Comparison of ENCODE assay signal across 1 cellular context in the genomic region with DNA sequence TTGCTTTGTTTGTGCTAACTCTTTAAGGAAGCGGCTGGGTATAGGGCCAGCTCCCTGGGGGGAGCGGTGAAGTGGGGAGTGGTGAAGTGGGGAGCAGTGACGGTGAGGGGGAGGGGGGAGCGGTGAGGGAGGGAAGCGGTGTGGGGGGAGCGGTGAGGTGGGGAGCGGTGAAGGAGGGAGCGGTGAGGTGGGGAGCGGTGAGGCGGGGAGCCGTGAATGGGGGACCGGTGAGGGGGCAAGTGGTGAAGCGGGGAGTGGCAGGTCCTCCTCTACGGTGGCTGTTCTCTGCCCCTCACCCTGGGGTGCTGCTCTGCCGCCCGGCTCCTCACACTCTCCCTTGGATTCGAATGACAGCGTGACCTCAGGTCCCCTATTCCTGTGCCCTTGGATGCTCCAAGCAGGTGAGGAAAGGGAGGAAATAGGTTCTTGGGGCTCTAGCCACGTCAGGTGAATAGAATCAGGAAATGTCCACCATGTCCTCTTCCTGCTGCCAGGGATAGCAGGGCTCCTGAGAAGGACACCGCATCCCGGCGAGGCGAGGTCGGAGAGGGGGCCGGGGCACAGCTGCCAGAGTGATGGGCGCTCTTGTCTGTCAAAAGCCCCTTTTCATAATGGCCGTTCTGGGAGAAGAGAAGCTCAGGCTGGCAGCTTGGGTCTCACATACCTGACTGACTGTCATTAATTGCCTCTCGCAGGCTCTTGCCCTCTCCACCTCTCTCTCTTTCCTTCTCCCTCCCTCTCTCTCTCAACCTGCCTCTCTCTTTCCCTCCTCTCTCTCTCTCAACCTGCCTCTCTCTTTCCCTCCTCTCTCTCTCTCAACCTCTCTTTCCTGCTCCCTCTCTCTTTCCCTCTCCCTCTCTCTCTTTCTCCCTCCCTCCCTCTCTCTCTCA.
TF ChIP-seq lines count a peak whose summit lies in the region.

No MANE protein-coding gene starts in this region.

TF ChIP-seq in K562, 482 proteins besides CTCF, POLR2A, EP300 and RAD21 (continued from another document):
- TF ChIP-seq, protein P1, sequence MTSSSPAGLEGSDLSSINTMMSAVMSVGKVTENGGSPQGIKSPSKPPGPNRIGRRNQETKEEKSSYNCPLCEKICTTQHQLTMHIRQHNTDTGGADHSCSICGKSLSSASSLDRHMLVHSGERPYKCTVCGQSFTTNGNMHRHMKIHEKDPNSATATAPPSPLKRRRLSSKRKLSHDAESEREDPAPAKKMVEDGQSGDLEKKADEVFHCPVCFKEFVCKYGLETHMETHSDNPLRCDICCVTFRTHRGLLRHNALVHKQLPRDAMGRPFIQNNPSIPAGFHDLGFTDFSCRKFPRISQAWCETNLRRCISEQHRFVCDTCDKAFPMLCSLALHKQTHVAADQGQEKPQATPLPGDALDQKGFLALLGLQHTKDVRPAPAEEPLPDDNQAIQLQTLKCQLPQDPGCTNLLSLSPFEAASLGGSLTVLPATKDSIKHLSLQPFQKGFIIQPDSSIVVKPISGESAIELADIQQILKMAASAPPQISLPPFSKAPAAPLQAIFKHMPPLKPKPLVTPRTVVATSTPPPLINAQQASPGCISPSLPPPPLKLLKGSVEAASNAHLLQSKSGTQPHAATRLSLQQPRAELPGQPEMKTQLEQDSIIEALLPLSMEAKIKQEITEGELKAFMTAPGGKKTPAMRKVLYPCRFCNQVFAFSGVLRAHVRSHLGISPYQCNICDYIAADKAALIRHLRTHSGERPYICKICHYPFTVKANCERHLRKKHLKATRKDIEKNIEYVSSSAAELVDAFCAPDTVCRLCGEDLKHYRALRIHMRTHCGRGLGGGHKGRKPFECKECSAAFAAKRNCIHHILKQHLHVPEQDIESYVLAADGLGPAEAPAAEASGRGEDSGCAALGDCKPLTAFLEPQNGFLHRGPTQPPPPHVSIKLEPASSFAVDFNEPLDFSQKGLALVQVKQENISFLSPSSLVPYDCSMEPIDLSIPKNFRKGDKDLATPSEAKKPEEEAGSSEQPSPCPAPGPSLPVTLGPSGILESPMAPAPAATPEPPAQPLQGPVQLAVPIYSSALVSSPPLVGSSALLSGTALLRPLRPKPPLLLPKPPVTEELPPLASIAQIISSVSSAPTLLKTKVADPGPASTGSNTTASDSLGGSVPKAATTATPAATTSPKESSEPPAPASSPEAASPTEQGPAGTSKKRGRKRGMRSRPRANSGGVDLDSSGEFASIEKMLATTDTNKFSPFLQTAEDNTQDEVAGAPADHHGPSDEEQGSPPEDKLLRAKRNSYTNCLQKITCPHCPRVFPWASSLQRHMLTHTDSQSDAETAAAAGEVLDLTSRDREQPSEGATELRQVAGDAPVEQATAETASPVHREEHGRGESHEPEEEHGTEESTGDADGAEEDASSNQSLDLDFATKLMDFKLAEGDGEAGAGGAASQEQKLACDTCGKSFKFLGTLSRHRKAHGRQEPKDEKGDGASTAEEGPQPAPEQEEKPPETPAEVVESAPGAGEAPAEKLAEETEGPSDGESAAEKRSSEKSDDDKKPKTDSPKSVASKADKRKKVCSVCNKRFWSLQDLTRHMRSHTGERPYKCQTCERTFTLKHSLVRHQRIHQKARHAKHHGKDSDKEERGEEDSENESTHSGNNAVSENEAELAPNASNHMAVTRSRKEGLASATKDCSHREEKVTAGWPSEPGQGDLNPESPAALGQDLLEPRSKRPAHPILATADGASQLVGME (CRISPR knock-in tag; IDR thresholded peaks at IDR 0.05), result no peak
- no peak for TF ChIP-seq ZSCAN29 (IDR thresholded peaks at IDR 0.05)
- TF ChIP-seq ZNF512 (tag; IDR thresholded peaks at IDR 0.05), result 0 out of 2 replicates have a peak, but pooled peaks have one; percentile 53
- TF ChIP-seq CBX5 (IDR thresholded peaks at IDR 0.05; ENCODE audit: borderline replicate concordance, low read depth), result no peak
- no peak for TF ChIP-seq BRD9 (IDR thresholded peaks at IDR 0.05; ENCODE audit: low read depth, partially characterized antibody)
- TF ChIP-seq HMGN3 (IDR thresholded peaks at IDR 0.05; ENCODE audit: borderline replicate concordance, extremely low read depth, insufficient read length, low read depth, low read length), result no peak
- TF ChIP-seq, protein P2, sequence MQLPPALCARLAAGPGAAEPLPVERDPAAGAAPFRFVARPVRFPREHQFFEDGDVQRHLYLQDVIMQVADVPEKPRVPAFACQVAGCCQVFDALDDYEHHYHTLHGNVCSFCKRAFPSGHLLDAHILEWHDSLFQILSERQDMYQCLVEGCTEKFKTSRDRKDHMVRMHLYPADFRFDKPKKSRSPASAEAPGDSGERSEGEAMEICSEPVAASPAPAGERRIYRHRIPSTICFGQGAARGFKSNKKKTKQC (CRISPR knock-in tag; IDR thresholded peaks at IDR 0.05), result no peak
- no peak for TF ChIP-seq GATAD2A (IDR thresholded peaks at IDR 0.05)
- no peak for TF ChIP-seq ZFP91 (CRISPR knock-in tag; IDR thresholded peaks at IDR 0.05)
- TF ChIP-seq TOE1 (IDR thresholded peaks at IDR 0.05; ENCODE audit: borderline replicate concordance), result no peak
- no peak for TF ChIP-seq TOE1 (CRISPR knock-in tag; IDR thresholded peaks at IDR 0.05; ENCODE audit: borderline replicate concordance, low read depth)
- TF ChIP-seq MAFK (IDR thresholded peaks at IDR 0.05; ENCODE audit: low read length), result no peak
- TF ChIP-seq KHSRP (IDR thresholded peaks at IDR 0.05), result no peak
- TF ChIP-seq NFIX (CRISPR knock-in tag; IDR thresholded peaks at IDR 0.05; ENCODE audit: low read depth), result no peak
- peak; percentile 48; the same call in 1 of the 2 replicates for TF ChIP-seq MCM3 (IDR thresholded peaks at IDR 0.05)
- TF ChIP-seq, protein P3, sequence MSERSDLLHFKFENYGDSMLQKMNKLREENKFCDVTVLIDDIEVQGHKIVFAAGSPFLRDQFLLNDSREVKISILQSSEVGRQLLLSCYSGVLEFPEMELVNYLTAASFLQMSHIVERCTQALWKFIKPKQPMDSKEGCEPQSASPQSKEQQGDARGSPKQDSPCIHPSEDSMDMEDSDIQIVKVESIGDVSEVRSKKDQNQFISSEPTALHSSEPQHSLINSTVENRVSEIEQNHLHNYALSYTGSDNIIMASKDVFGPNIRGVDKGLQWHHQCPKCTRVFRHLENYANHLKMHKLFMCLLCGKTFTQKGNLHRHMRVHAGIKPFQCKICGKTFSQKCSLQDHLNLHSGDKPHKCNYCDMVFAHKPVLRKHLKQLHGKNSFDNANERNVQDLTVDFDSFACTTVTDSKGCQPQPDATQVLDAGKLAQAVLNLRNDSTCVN (CRISPR knock-in tag; IDR thresholded peaks at IDR 0.05), result 0 out of 2 replicates have a peak, but pooled peaks have one; percentile 69
- TF ChIP-seq FOXJ2 (tag; IDR thresholded peaks at IDR 0.05), result no peak
- TF ChIP-seq EHMT2 (IDR thresholded peaks at IDR 0.05), result 0 out of 2 replicates have a peak, but pooled peaks have one; percentile 14
- TF ChIP-seq MCM7 (IDR thresholded peaks at IDR 0.05), result 0 out of 4 replicates have a peak, but pooled peaks of 1 of the 2 experiments have one; percentile 73
- no peak for TF ChIP-seq TGIF2 (CRISPR knock-in tag; IDR thresholded peaks at IDR 0.05)
- no peak for TF ChIP-seq WHSC1 (IDR thresholded peaks at IDR 0.05; ENCODE audit: low read length)
- TF ChIP-seq ZNF174 (CRISPR knock-in tag; IDR thresholded peaks at IDR 0.05), result no peak
- TF ChIP-seq THRB (CRISPR knock-in tag; conservative IDR thresholded peaks at IDR 0.05), result peak; percentile 30; the same call in 1 of the 2 replicates
- no peak for TF ChIP-seq CBFB (CRISPR knock-in tag; IDR thresholded peaks at IDR 0.05)
- no peak for TF ChIP-seq ZNF184 (CRISPR knock-in tag; IDR thresholded peaks at IDR 0.05)
